Comparison of ENCODE assay signal across 8 cellular contexts in genomic region chr16:53090591-53091507, GRCh38. TPM values are rescaled to one million over a fixed set of nuclear protein-coding genes. Genes with fewer than 3 reads are reported as not detected.
A peak's percentile ranks its signal among the peaks of the same experiment; 100 is the strongest.
DNase-seq lines count a peak whose midpoint lies in the region; ATAC-seq and TF ChIP-seq lines count a peak whose summit lies in the region.

No MANE protein-coding gene starts in this region.

- peaks cover 3% of the 10 kb centered on the region for H3K36me3 Mint-ChIP-seq in brain
- H3K36me3 Mint-ChIP-seq in immature natural killer cell, result peaks cover 0 to 3% (median under 1%) of the 10 kb centered on the region in 3 donors

- no peaks in the 10 kb centered on the region for H3K27me3 ChIP-seq in skeletal muscle satellite cell (ENCODE audit: control insufficient read depth, insufficient read depth, low read length)

- peak overlapping the region; percentile 35 to 87 (median 80) for H3K4me3 Mint-ChIP-seq in brain
- peak overlapping the region; percentile 79 to 90 (median 82) for H3K4me3 Mint-ChIP-seq in immature natural killer cell

- H3K27ac Mint-ChIP-seq in brain (peak overlapping the region; percentile 95 to 99 (median 98)), immature natural killer cell (peak overlapping the region; percentile 77 to 91 (median 84))

- peak overlapping the region; percentile 72 for H3K9ac ChIP-seq in skeletal muscle satellite cell (ENCODE audit: low read depth, low read length)

- no peak for TF ChIP-seq CTCF in brain (conservative IDR thresholded peaks at IDR 0.05)

- DNase-seq in GM04504 (ENCODE audit: low read depth), result peak; percentile 100
- DNase-seq in NCI-H1092 (lab: John Stamatoyannopoulos, UW), result peak; percentile 25
- peak; percentile 32 to 48 (median 45) for DNase-seq in immature natural killer cell
- no peak for DNase-seq in activated CD4-positive, CD25-positive, alpha-beta regulatory T cell treated with anti-CD3 and anti-CD28 coated beads, Interleukin-2, amount 50 U/mL, for 72 hours

- H3K4me1 Mint-ChIP-seq in brain, result peaks cover 72% of the 10 kb centered on the region
- H3K4me1 Mint-ChIP-seq in immature natural killer cell, result peaks cover 55 to 62% of the 10 kb centered on the region in 2 donors

- H3K9me3 ChIP-seq in skeletal muscle satellite cell (replicated peaks; ENCODE audit: low read length), result no peaks in the 10 kb centered on the region

- no peaks in the 10 kb centered on the region for H3K36me3 ChIP-seq in skeletal muscle satellite cell (ENCODE audit: insufficient read depth, low read length)

- H3K27me3 Mint-ChIP-seq in brain, result no peaks in the 10 kb centered on the region
- peaks cover 0 to 2% (median 2%) of the 10 kb centered on the region in 3 donors for H3K27me3 Mint-ChIP-seq in immature natural killer cell (ENCODE audit: low read depth in 3 of 3)

- peaks cover 57% of the 10 kb centered on the region for H3K4me1 ChIP-seq in skeletal muscle satellite cell (ENCODE audit: control insufficient read depth, insufficient read depth, low read length)

- ATAC-seq in GM21723 (IDR thresholded peaks at IDR 0.05; ENCODE audit: unreplicated experiment) (peak; percentile 54), GM18519 (IDR thresholded peaks at IDR 0.05; ENCODE audit: low FRiP score, unreplicated experiment) (no peak)

- H3K4me2 ChIP-seq in skeletal muscle satellite cell (ENCODE audit: low read length), result peak overlapping the region; percentile 76

- peak overlapping the region; percentile 51 for H3K4me3 ChIP-seq in skeletal muscle satellite cell (ENCODE audit: low read length)

- peaks cover 0 to 3% (median 0%) of the 10 kb centered on the region in 5 experiments for H3K9me3 Mint-ChIP-seq in brain
- H3K9me3 Mint-ChIP-seq in immature natural killer cell, result no peaks in the 10 kb centered on the region

RNA-seq across cellular contexts. Expression of gene CHD9, which starts 36.1 kb away (rescaled TPM):
- polyA plus RNA-seq in brain (ENCODE audit: insufficient read depth, low read depth, low replicate concordance), result 3.7 TPM
- polyA plus RNA-seq in immature natural killer cell, result 10 to 100 TPM; 47.1 to 68.6 (median 48.5) TPM
- 50.7 and 53.7 TPM in 2 replicates for total RNA-seq in skeletal muscle satellite cell (2012; rRNA removed)

RNA-seq across cellular contexts. Expression of gene CHD9NB, which starts 38.2 kb away (rescaled TPM):
- polyA plus RNA-seq in brain (ENCODE audit: insufficient read depth, low read depth, low replicate concordance), result 0.19 TPM
- polyA plus RNA-seq in immature natural killer cell, result not detected
- total RNA-seq in skeletal muscle satellite cell (2012; rRNA removed), result 0.87 and 1.3 TPM in 2 replicates

Comparison
In these comparisons a context has a peak if more than half of its experiments do, and no peak if none do; other contexts are left out.
1. RNA of gene CHD9, which starts 36.1 kb away (polyA plus RNA-seq): 47.1 to 68.6 TPM in immature natural killer cell; 3.7 TPM in brain (single experiment); every median in the first group is over 10 times any median in the second.